ENCODE assay signal across 8 cellular contexts in genomic region chr3:48558446-48559134, GRCh38. TPM values are rescaled to one million over a fixed set of nuclear protein-coding genes. Genes with fewer than 3 reads are reported as not detected.
DNase-seq lines count a peak whose midpoint lies in the region; ATAC-seq lines count a peak whose summit lies in the region.
"Had no signal": no experiment of that assay in that cellular context is flagged by ENCODE, and none has a peak within 500 bp of the region (broad histone marks: within the 10 kb centered on the region; RNA-seq: fewer than 3 reads in every experiment).

No MANE protein-coding gene starts in this region.

- peak overlapping the region; percentile 62 for H3K27ac ChIP-seq in stomach smooth muscle (ENCODE audit: low read length)

- ATAC-seq in left cardiac atrium, result peak in 1 of 2 donors; percentile 0

- H3K27me3 ChIP-seq in stomach smooth muscle (ENCODE audit: control insufficient read depth in 1 of 2, insufficient read depth in 2 of 2, low read length in 2 of 2), result no peaks in the 10 kb centered on the region
- H3K27me3 ChIP-seq: body of pancreas had no signal

- peaks cover 14 to 22% (median 15%) of the 10 kb centered on the region in 3 donors for H3K4me1 Mint-ChIP-seq in IgD-negative memory B cell

- H3K27ac Mint-ChIP-seq in IgD-negative memory B cell, result peak overlapping the region in 1 of 3 donors; percentile 71

- H3K36me3 ChIP-seq in stomach smooth muscle (ENCODE audit: control insufficient read depth in 2 of 2, insufficient read depth in 2 of 2, low read length in 2 of 2), result no peaks in the 10 kb centered on the region

- no peak overlapping the region for H3K9ac ChIP-seq in stomach smooth muscle (ENCODE audit: low read length in 2 of 2)

- no peaks in the 10 kb centered on the region for H3K9me3 ChIP-seq in stomach smooth muscle (ENCODE audit: control insufficient read depth in 2 of 2, low read length in 2 of 2)
- H3K9me3 ChIP-seq: body of pancreas had no signal

- peaks cover 54% of the 10 kb centered on the region for H3K4me1 ChIP-seq in stomach smooth muscle (ENCODE audit: control insufficient read depth, insufficient read depth, low read length)

- H3K4me3 Mint-ChIP-seq in IgD-negative memory B cell, result peak overlapping the region in 3 of 4 donors; percentile 73 to 84 (median 80)

- no peak overlapping the region for H3K4me3 ChIP-seq in stomach smooth muscle (ENCODE audit: low read length in 2 of 2)
- H3K4me3 ChIP-seq: body of pancreas had no signal

- no peaks in the 10 kb centered on the region for H3K9me3 Mint-ChIP-seq in IgD-negative memory B cell

- DNase-seq in SKM-1 treated with dmso at 0.1 percent for 144 hours (lab: John Stamatoyannopoulos, UW; ENCODE audit: unreplicated experiment) (peak; percentile 70), left cardiac atrium (peak; percentile 53), AG08396 (ENCODE audit: low spot score) (no peak), germinal center (ENCODE audit: low spot score) (no peak)
- DNase-seq in activated T-cell treated with anti-CD3 and anti-CD28 coated beads, Interleukin-2, amount 50 U/mL, for 1 hour, result no peak

- intact Hi-C loops in left cardiac atrium (cut with DNase I), result no loop called here

- H3K27me3 Mint-ChIP-seq in IgD-negative memory B cell, result no peaks in the 10 kb centered on the region

- H3K36me3 Mint-ChIP-seq in IgD-negative memory B cell, result no peaks in the 10 kb centered on the region

RNA-seq across cellular contexts. Expression of gene PFKFB4, which starts 2.0 kb away (rescaled TPM):
- 1.5 TPM for polyA plus RNA-seq in IgD-negative memory B cell
- 1 to 10 TPM; 2.0 to 2.9 TPM for total RNA-seq in left cardiac atrium

RNA-seq across cellular contexts. Expression of gene UCN2, which starts 5.0 kb away (rescaled TPM):
- not detected for polyA plus RNA-seq in IgD-negative memory B cell
- total RNA-seq in left cardiac atrium, result not detected
- total RNA-seq: body of pancreas had no signal

RNA-seq across cellular contexts. Expression of gene COL7A1, which starts 36.5 kb away (rescaled TPM):
- not detected for polyA plus RNA-seq in IgD-negative memory B cell
- total RNA-seq in left cardiac atrium, result 1 to 10 TPM; 5.2 to 5.5 TPM

RNA-seq across cellular contexts. Expression of gene UQCRC1, which starts 50.9 kb away (rescaled TPM):
- polyA plus RNA-seq in IgD-negative memory B cell, result 147 TPM
- 100 to 1,000 TPM; 583 to 651 TPM for total RNA-seq in left cardiac atrium

RNA-seq across cellular contexts. Expression of gene SHISA5, which starts 54.6 kb away (rescaled TPM):
- 307 TPM for polyA plus RNA-seq in IgD-negative memory B cell
- 100 to 1,000 TPM in 1 of 2 donors, 10 to 100 TPM in 1; 73.3 to 108 TPM for total RNA-seq in left cardiac atrium

Comparison
In these comparisons a context has a peak if more than half of its experiments do, and no peak if none do; other contexts are left out.
1. DNase-seq: peak in SKM-1 treated with dmso at 0.1 percent for 144 hours (single experiment) and left cardiac atrium (single experiment); none in AG08396 (single experiment), germinal center (single experiment) and activated T-cell treated with anti-CD3 and anti-CD28 coated beads, Interleukin-2, amount 50 U/mL, for 1 hour (single experiment).